Comparison of ENCODE assay signal across 2 cellular contexts in genomic region chr1:1274299-1274930, GRCh38.
A peak's percentile ranks its signal among the peaks of the same experiment; 100 is the strongest.
TF ChIP-seq lines count a peak whose summit lies in the region.

No MANE protein-coding gene starts in this region.

TF ChIP-seq in IMR-90, 13 proteins besides CTCF, POLR2A, EP300 and RAD21:
- TF ChIP-seq FOS (IDR thresholded peaks at IDR 0.05; ENCODE audit: low read depth, low read length) (no peak), MAZ (IDR thresholded peaks at IDR 0.05; ENCODE audit: borderline replicate concordance, low read depth, low read length) (no peak), MAFK (IDR thresholded peaks at IDR 0.05; ENCODE audit: low read depth, low read length) (no peak), RCOR1 (IDR thresholded peaks at IDR 0.05; ENCODE audit: insufficient replicate concordance, low read length) (no peak), BHLHE40 (IDR thresholded peaks at IDR 0.05; ENCODE audit: low read depth, low read length) (no peak), ELK1 (IDR thresholded peaks at IDR 0.05; ENCODE audit: borderline replicate concordance, low read depth, low read length) (no peak), MXI1 (IDR thresholded peaks at IDR 0.05; ENCODE audit: borderline replicate concordance, low read depth, low read length) (0 out of 2 replicates have a peak, but pooled peaks have one; percentile 5), CEBPB (IDR thresholded peaks at IDR 0.05; ENCODE audit: low read depth, low read length) (no peak)
TF ChIP-seq in IMR-90: peak in this region for 1.

TF ChIP-seq in endothelial cell of umbilical vein, 7 proteins besides CTCF, POLR2A, EP300 and RAD21:
- TF ChIP-seq GATA2 (IDR thresholded peaks at IDR 0.05; ENCODE audit: insufficient read depth, insufficient read length, low read depth, low read length), result no peak
- TF ChIP-seq JUN (IDR thresholded peaks at IDR 0.05; ENCODE audit: borderline replicate concordance, insufficient read depth, insufficient read length, low read depth), result no peak
- no peak for TF ChIP-seq POLR2AphosphoS5 (IDR thresholded peaks at IDR 0.05; ENCODE audit: insufficient read depth, low read depth, low read length)
- no peak for TF ChIP-seq MYC (IDR thresholded peaks at IDR 0.05; ENCODE audit: low read depth, low read length)
- no peak for TF ChIP-seq FOS (IDR thresholded peaks at IDR 0.05; ENCODE audit: borderline replicate concordance, insufficient read depth, low read length)
- TF ChIP-seq EZH2 (IDR thresholded peaks at IDR 0.05; ENCODE audit: borderline replicate concordance, low read depth, low read length, severe bottlenecking), result no peak
- TF ChIP-seq MAX (IDR thresholded peaks at IDR 0.05; ENCODE audit: insufficient read depth, insufficient read length), result no peak
